ENCODE assay signal across 8 cellular contexts in genomic region chr1:10338047-10338446, GRCh38.
DNase-seq lines count a peak whose midpoint lies in the region; ATAC-seq, FAIRE-seq and TF ChIP-seq lines count a peak whose summit lies in the region.

No MANE protein-coding gene starts in this region.

- no peak overlapping the region for H3K27ac Mint-ChIP-seq in osteocyte (ENCODE audit: unreplicated experiment)

- peaks cover 30% of the 10 kb centered on the region for H3K36me3 Mint-ChIP-seq in osteocyte (ENCODE audit: unreplicated experiment)

- no peak for FAIRE-seq in RCC 7860 (lab: Jason Lieb, UNC)

- peaks cover 10% of the 10 kb centered on the region for H3K4me1 Mint-ChIP-seq in osteocyte (ENCODE audit: unreplicated experiment)

- H3K9me3 Mint-ChIP-seq in osteocyte (ENCODE audit: unreplicated experiment): no peaks in the 10 kb centered on the region

- no peak overlapping the region for H3K4me3 Mint-ChIP-seq in osteocyte (ENCODE audit: unreplicated experiment)

- TF ChIP-seq CTCF in osteocyte (IDR thresholded peaks at IDR 0.05): peak; percentile 73

- ATAC-seq in GM21390 (IDR thresholded peaks at IDR 0.05; ENCODE audit: unreplicated experiment): no peak

- H3K27me3 Mint-ChIP-seq in osteocyte (ENCODE audit: unreplicated experiment): no peaks in the 10 kb centered on the region

- DNase-seq in SIG-M5 treated with dmso at 0.1 percent for 504 hours (lab: John Stamatoyannopoulos, UW; ENCODE audit: unreplicated experiment) (peak; percentile 7), SIG-M5 (lab: John Stamatoyannopoulos, UW) (no peak), NCI-H1694 (lab: John Stamatoyannopoulos, UW) (peak; percentile 27), foreskin melanocyte (peak; percentile 21), osteocyte (ENCODE audit: extremely low spot score, unreplicated experiment) (no peak), RCC 7860 (ENCODE audit: low spot score) (no peak)
- peak; percentile 49 to 64 for DNase-seq in activated T-cell treated with anti-CD3 and anti-CD28 coated beads, Interleukin-2, amount 50 U/mL, for 48 hours

Comparison
In these comparisons a context has a peak if more than half of its experiments do, and no peak if none do; other contexts are left out.
1. DNase-seq: peak in SIG-M5 treated with dmso at 0.1 percent for 504 hours (single experiment), NCI-H1694 (single experiment), activated T-cell treated with anti-CD3 and anti-CD28 coated beads, Interleukin-2, amount 50 U/mL, for 48 hours (2 of 2) and foreskin melanocyte (single experiment); none in SIG-M5 (single experiment), osteocyte (single experiment) and RCC 7860 (single experiment).